In the genomic region with DNA sequence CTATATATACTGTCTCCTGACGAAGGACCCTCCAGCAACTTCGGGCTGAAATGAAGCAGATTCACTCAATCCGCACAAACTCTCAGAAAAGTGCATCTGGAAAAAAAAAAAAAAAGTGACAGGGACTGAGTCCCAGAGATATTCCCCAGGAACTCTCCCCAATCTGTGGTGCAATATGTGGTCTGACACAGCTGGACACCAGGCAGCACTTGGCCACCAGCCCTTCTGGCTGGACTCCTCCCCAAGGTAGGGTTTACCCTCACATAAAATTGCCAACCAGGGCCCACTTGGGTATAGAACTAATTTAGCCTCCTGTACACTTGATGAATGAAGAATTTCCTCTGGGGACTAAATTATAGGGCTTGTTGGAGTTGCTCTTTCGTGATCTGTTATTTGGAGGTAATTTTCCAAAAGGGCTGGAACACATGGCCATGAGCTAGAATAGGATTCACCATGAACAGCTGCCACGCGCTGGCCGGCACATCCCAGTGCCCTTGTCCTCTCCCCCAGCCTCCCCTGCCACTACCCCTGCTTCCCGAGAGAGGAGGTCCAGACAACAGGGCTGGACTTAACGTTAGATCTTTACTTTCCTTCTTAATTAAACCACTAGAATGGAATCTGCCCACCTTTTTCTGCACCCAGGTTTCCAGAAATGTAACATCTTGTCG, we compare ENCODE assay signal across 18 cellular contexts.
DNase-seq lines count a peak whose midpoint lies in the region; TF ChIP-seq lines count a peak whose summit lies in the region.
"Had no signal": no experiment of that assay in that cellular context is flagged by ENCODE, and none has a peak within 500 bp of the region (broad histone marks: within the 10 kb centered on the region; RNA-seq: fewer than 3 reads in every experiment).

No MANE protein-coding gene starts in this region.

- H2BK15ac ChIP-seq in mesendoderm (replicated peaks; ENCODE audit: low read depth), result no peak overlapping the region

- no peaks in the 10 kb centered on the region for H3K36me3 ChIP-seq in HUES48 (ENCODE audit: control insufficient read depth, insufficient read depth, low read length)
- H3K36me3 ChIP-seq in ectodermal cell (ENCODE audit: control insufficient read depth, insufficient read depth, low read length), result no peaks in the 10 kb centered on the region
- H3K36me3 ChIP-seq in mesendoderm (ENCODE audit: control insufficient read depth, insufficient read depth, low read length), result no peaks in the 10 kb centered on the region
- H3K36me3 ChIP-seq: Peyer's patch had no signal

- H2BK120ac ChIP-seq in mesendoderm (ENCODE audit: low read depth, low read length), result peak overlapping the region; percentile 73

- H2BK5ac ChIP-seq in mesendoderm (ENCODE audit: low read length), result peak overlapping the region; percentile 39

- no peaks in the 10 kb centered on the region for H3K27me3 ChIP-seq in HUES48 (ENCODE audit: control insufficient read depth, insufficient read depth, low read length)
- no peaks in the 10 kb centered on the region for H3K27me3 ChIP-seq in ectodermal cell (ENCODE audit: control insufficient read depth, insufficient read depth, low read length, poor library complexity, severe bottlenecking)
- H3K27me3 ChIP-seq in mesendoderm (ENCODE audit: insufficient read depth, low read length, poor library complexity), result no peaks in the 10 kb centered on the region
- H3K27me3 ChIP-seq: Peyer's patch had no signal

- no peaks in the 10 kb centered on the region for H3K27me3 Mint-ChIP-seq in endothelial cell (ENCODE audit: unreplicated experiment)
- H3K27me3 Mint-ChIP-seq: IgD-negative memory B cell had no signal

- no peaks in the 10 kb centered on the region for H3K79me2 ChIP-seq in mesendoderm (ENCODE audit: control insufficient read depth, insufficient read depth, low read length)

- no peak for TF ChIP-seq CTCF in endothelial cell (IDR thresholded peaks at IDR 0.05; ENCODE audit: unreplicated experiment)

- H3K9ac ChIP-seq in HUES48 (ENCODE audit: low read depth, low read length), result no peak overlapping the region
- H3K9ac ChIP-seq in mesendoderm (ENCODE audit: low read length), result no peak overlapping the region
- H3K9ac ChIP-seq: SK-N-SH had no signal

- no peak overlapping the region for H3K4me3 Mint-ChIP-seq in endothelial cell (ENCODE audit: unreplicated experiment)
- H3K4me3 Mint-ChIP-seq: IgD-negative memory B cell had no signal

- H3K79me1 ChIP-seq in mesendoderm (ENCODE audit: low read length), result no peaks in the 10 kb centered on the region

- no peaks in the 10 kb centered on the region for H3K4me1 Mint-ChIP-seq in endothelial cell (ENCODE audit: unreplicated experiment)
- H3K4me1 Mint-ChIP-seq: IgD-negative memory B cell had no signal

- no peaks in the 10 kb centered on the region for H3K9me3 Mint-ChIP-seq in endothelial cell (ENCODE audit: unreplicated experiment)

- H3K4me1 ChIP-seq in HUES48 (ENCODE audit: control insufficient read depth, insufficient read depth, low read length) (no peaks in the 10 kb centered on the region), ectodermal cell (ENCODE audit: control insufficient read depth, insufficient read depth, low read length) (peaks cover 14% of the 10 kb centered on the region), mesendoderm (ENCODE audit: control insufficient read depth, low read depth, low read length) (peaks cover 7% of the 10 kb centered on the region)
- H3K4me1 ChIP-seq: Peyer's patch had no signal

- WGBS in ectodermal cell, 2 experiments, result 83 to 87% methylated on average over 10 of the region's 10 CpGs
- no CpG with 5 or more reads among the region's 10 CpGs for WGBS in mesendoderm (ENCODE audit: extremely low coverage, insufficient coverage, low lambda C conversion rate)

- H3K36me3 Mint-ChIP-seq in endothelial cell (ENCODE audit: low read depth, unreplicated experiment), result no peaks in the 10 kb centered on the region
- H3K36me3 Mint-ChIP-seq: IgD-negative memory B cell had no signal

- H3K18ac ChIP-seq in mesendoderm (ENCODE audit: low read length), result no peak overlapping the region

- no peak overlapping the region for H3K27ac Mint-ChIP-seq in endothelial cell (ENCODE audit: unreplicated experiment)
- H3K27ac Mint-ChIP-seq: IgD-negative memory B cell had no signal

- H3K4me2 ChIP-seq in mesendoderm (ENCODE audit: low read length), result no peak overlapping the region
- H3K4me2 ChIP-seq: SK-N-SH had no signal

- no peak overlapping the region for H3K4me3 ChIP-seq in HUES48 (ENCODE audit: low read depth, low read length)
- H3K4me3 ChIP-seq in ectodermal cell (ENCODE audit: insufficient read depth, low read depth, low read length), result no peak overlapping the region
- no peak overlapping the region for H3K4me3 ChIP-seq in mesendoderm (ENCODE audit: low read length)
- H3K4me3 ChIP-seq: Peyer's patch had no signal

- H2AK5ac ChIP-seq in mesendoderm (ENCODE audit: low read length), result no peak overlapping the region

- H4K5ac ChIP-seq in mesendoderm (ENCODE audit: low read length), result no peak overlapping the region

- no peak overlapping the region for H4K8ac ChIP-seq in mesendoderm (ENCODE audit: low read depth, low read length)

- DNase-seq in COR-L47 (lab: John Stamatoyannopoulos, UW) (peak; percentile 34), mesendoderm (no peak), NCI-H748 (lab: John Stamatoyannopoulos, UW; ENCODE audit: unreplicated experiment) (no peak), NCI-H2227 treated with DMSO at 0.1 percent for 48 hours (lab: John Stamatoyannopoulos, UW) (no peak), endothelial cell (ENCODE audit: low spot score) (no peak)
- DNase-seq: ACHN, AML-193, Calu3, DMS79, H7, NCI-H1105, Peyer's patch, SHP77, SK-N-SH, T-helper 1 cell had no signal

- H3K9me3 ChIP-seq in HUES48 (ENCODE audit: control insufficient read depth, insufficient read depth, low read length) (no peaks in the 10 kb centered on the region), ectodermal cell (ENCODE audit: control insufficient read depth, low read length) (no peaks in the 10 kb centered on the region)
- H3K9me3 ChIP-seq: Peyer's patch, SK-N-SH had no signal

- H3K27ac ChIP-seq in HUES48 (ENCODE audit: low read depth, low read length) (peak overlapping the region; percentile 28), ectodermal cell (ENCODE audit: insufficient read depth, low read depth, low read length, poor library complexity, severe bottlenecking) (peak overlapping the region; percentile 48), mesendoderm (ENCODE audit: low read depth, low read length) (peak overlapping the region; percentile 29)
- H3K27ac ChIP-seq: Peyer's patch had no signal

- no peak overlapping the region for H3K23ac ChIP-seq in mesendoderm (ENCODE audit: low read length)

- H3K56ac ChIP-seq in mesendoderm (ENCODE audit: low read length), result no peak overlapping the region

- no peak overlapping the region for H3K4ac ChIP-seq in mesendoderm (ENCODE audit: low read depth, low read length)
